In the genomic region with DNA sequence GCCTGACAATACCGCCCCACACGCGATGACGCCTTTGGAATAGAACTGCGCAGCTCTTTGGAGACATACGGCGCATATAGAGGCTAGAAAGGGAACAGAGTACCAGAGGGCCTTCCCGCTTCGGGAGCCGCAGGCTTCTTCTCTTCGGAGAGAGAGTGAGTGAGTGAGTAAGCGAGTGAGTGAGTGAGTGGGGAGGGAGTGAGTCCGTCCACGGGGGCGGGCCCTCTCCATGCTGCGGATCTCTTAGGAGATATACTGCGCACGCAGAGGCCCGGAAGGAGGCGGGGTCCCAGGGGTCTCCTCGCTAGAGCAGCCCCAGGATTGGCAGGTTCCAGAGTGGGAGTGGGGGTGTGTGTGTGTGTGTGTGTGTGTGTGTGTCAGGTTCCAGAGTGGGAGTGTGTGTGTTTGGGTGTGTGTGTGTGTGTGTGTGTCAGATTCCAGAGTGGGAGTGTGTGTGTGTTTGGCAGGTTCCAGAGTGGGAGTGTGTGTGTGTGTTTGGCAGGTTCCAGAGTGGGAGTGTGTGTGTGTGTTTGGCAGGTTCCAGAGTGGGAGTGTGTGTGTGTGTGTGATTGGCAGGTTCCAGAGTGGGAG, we compare ENCODE assay signal across 1 cellular context.
A peak's percentile ranks its signal among the peaks of the same experiment; 100 is the strongest.
TF ChIP-seq lines count a peak whose summit lies in the region.

No MANE protein-coding gene starts in this region.

TF ChIP-seq in K562, 482 proteins besides CTCF, POLR2A, EP300 and RAD21 (continued from another document and continues in another):
- TF ChIP-seq, protein P1, sequence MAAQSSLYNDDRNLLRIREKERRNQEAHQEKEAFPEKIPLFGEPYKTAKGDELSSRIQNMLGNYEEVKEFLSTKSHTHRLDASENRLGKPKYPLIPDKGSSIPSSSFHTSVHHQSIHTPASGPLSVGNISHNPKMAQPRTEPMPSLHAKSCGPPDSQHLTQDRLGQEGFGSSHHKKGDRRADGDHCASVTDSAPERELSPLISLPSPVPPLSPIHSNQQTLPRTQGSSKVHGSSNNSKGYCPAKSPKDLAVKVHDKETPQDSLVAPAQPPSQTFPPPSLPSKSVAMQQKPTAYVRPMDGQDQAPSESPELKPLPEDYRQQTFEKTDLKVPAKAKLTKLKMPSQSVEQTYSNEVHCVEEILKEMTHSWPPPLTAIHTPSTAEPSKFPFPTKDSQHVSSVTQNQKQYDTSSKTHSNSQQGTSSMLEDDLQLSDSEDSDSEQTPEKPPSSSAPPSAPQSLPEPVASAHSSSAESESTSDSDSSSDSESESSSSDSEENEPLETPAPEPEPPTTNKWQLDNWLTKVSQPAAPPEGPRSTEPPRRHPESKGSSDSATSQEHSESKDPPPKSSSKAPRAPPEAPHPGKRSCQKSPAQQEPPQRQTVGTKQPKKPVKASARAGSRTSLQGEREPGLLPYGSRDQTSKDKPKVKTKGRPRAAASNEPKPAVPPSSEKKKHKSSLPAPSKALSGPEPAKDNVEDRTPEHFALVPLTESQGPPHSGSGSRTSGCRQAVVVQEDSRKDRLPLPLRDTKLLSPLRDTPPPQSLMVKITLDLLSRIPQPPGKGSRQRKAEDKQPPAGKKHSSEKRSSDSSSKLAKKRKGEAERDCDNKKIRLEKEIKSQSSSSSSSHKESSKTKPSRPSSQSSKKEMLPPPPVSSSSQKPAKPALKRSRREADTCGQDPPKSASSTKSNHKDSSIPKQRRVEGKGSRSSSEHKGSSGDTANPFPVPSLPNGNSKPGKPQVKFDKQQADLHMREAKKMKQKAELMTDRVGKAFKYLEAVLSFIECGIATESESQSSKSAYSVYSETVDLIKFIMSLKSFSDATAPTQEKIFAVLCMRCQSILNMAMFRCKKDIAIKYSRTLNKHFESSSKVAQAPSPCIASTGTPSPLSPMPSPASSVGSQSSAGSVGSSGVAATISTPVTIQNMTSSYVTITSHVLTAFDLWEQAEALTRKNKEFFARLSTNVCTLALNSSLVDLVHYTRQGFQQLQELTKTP (IDR thresholded peaks at IDR 0.05; ENCODE audit: low read depth in 1 of 2, partially characterized antibody in 2 of 2): peak in 1 of 2 experiments; percentile 93
- TF ChIP-seq FOSL1 (tag; conservative IDR thresholded peaks at IDR 0.05): peak; percentile 69
- no peak for TF ChIP-seq SMAD3 (CRISPR knock-in tag; conservative IDR thresholded peaks at IDR 0.05)
- TF ChIP-seq NR1H2 (CRISPR knock-in tag; IDR thresholded peaks at IDR 0.05): no peak
- peak; percentile 59; the same call in 1 of the 2 replicates for TF ChIP-seq RB1 (IDR thresholded peaks at IDR 0.05; ENCODE audit: low read depth)
- 0 out of 4 replicates have a peak, but pooled peaks of 1 of the 2 experiments have one; percentile 43 for TF ChIP-seq TEAD1 (CRISPR knock-in tag; IDR thresholded peaks at IDR 0.05)
- no peak for TF ChIP-seq KLF1 (tag; IDR thresholded peaks at IDR 0.05)
- TF ChIP-seq, protein P2, sequence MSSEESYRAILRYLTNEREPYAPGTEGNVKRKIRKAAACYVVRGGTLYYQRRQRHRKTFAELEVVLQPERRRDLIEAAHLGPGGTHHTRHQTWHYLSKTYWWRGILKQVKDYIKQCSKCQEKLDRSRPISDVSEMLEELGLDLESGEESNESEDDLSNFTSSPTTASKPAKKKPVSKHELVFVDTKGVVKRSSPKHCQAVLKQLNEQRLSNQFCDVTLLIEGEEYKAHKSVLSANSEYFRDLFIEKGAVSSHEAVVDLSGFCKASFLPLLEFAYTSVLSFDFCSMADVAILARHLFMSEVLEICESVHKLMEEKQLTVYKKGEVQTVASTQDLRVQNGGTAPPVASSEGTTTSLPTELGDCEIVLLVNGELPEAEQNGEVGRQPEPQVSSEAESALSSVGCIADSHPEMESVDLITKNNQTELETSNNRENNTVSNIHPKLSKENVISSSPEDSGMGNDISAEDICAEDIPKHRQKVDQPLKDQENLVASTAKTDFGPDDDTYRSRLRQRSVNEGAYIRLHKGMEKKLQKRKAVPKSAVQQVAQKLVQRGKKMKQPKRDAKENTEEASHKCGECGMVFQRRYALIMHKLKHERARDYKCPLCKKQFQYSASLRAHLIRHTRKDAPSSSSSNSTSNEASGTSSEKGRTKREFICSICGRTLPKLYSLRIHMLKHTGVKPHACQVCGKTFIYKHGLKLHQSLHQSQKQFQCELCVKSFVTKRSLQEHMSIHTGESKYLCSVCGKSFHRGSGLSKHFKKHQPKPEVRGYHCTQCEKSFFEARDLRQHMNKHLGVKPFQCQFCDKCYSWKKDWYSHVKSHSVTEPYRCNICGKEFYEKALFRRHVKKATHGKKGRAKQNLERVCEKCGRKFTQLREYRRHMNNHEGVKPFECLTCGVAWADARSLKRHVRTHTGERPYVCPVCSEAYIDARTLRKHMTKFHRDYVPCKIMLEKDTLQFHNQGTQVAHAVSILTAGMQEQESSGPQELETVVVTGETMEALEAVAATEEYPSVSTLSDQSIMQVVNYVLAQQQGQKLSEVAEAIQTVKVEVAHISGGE (CRISPR knock-in tag; IDR thresholded peaks at IDR 0.05): 0 out of 6 replicates have a peak, but pooled peaks of 1 of the 3 experiments have one; percentile 8
- TF ChIP-seq L3MBTL2 (IDR thresholded peaks at IDR 0.05): no peak
- 0 out of 2 replicates have a peak, but pooled peaks have one; percentile 45 for TF ChIP-seq FOXP1 (CRISPR knock-in tag; IDR thresholded peaks at IDR 0.05)
- TF ChIP-seq TEAD4 (IDR thresholded peaks at IDR 0.05; ENCODE audit: low read length): no peak
- peak; percentile 22; the same call in 1 of the 2 replicates for TF ChIP-seq TEAD4 (CRISPR knock-in tag; IDR thresholded peaks at IDR 0.05; ENCODE audit: borderline replicate concordance)
- peak; percentile 78 for TF ChIP-seq SP1 (CRISPR knock-in tag; IDR thresholded peaks at IDR 0.05)
- TF ChIP-seq, protein P3, sequence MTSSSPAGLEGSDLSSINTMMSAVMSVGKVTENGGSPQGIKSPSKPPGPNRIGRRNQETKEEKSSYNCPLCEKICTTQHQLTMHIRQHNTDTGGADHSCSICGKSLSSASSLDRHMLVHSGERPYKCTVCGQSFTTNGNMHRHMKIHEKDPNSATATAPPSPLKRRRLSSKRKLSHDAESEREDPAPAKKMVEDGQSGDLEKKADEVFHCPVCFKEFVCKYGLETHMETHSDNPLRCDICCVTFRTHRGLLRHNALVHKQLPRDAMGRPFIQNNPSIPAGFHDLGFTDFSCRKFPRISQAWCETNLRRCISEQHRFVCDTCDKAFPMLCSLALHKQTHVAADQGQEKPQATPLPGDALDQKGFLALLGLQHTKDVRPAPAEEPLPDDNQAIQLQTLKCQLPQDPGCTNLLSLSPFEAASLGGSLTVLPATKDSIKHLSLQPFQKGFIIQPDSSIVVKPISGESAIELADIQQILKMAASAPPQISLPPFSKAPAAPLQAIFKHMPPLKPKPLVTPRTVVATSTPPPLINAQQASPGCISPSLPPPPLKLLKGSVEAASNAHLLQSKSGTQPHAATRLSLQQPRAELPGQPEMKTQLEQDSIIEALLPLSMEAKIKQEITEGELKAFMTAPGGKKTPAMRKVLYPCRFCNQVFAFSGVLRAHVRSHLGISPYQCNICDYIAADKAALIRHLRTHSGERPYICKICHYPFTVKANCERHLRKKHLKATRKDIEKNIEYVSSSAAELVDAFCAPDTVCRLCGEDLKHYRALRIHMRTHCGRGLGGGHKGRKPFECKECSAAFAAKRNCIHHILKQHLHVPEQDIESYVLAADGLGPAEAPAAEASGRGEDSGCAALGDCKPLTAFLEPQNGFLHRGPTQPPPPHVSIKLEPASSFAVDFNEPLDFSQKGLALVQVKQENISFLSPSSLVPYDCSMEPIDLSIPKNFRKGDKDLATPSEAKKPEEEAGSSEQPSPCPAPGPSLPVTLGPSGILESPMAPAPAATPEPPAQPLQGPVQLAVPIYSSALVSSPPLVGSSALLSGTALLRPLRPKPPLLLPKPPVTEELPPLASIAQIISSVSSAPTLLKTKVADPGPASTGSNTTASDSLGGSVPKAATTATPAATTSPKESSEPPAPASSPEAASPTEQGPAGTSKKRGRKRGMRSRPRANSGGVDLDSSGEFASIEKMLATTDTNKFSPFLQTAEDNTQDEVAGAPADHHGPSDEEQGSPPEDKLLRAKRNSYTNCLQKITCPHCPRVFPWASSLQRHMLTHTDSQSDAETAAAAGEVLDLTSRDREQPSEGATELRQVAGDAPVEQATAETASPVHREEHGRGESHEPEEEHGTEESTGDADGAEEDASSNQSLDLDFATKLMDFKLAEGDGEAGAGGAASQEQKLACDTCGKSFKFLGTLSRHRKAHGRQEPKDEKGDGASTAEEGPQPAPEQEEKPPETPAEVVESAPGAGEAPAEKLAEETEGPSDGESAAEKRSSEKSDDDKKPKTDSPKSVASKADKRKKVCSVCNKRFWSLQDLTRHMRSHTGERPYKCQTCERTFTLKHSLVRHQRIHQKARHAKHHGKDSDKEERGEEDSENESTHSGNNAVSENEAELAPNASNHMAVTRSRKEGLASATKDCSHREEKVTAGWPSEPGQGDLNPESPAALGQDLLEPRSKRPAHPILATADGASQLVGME (CRISPR knock-in tag; IDR thresholded peaks at IDR 0.05): no peak
- TF ChIP-seq RBFOX2 (IDR thresholded peaks at IDR 0.05; ENCODE audit: low read depth, low read length): no peak; the same call in 1 of the 2 replicates
- TF ChIP-seq, protein P4, sequence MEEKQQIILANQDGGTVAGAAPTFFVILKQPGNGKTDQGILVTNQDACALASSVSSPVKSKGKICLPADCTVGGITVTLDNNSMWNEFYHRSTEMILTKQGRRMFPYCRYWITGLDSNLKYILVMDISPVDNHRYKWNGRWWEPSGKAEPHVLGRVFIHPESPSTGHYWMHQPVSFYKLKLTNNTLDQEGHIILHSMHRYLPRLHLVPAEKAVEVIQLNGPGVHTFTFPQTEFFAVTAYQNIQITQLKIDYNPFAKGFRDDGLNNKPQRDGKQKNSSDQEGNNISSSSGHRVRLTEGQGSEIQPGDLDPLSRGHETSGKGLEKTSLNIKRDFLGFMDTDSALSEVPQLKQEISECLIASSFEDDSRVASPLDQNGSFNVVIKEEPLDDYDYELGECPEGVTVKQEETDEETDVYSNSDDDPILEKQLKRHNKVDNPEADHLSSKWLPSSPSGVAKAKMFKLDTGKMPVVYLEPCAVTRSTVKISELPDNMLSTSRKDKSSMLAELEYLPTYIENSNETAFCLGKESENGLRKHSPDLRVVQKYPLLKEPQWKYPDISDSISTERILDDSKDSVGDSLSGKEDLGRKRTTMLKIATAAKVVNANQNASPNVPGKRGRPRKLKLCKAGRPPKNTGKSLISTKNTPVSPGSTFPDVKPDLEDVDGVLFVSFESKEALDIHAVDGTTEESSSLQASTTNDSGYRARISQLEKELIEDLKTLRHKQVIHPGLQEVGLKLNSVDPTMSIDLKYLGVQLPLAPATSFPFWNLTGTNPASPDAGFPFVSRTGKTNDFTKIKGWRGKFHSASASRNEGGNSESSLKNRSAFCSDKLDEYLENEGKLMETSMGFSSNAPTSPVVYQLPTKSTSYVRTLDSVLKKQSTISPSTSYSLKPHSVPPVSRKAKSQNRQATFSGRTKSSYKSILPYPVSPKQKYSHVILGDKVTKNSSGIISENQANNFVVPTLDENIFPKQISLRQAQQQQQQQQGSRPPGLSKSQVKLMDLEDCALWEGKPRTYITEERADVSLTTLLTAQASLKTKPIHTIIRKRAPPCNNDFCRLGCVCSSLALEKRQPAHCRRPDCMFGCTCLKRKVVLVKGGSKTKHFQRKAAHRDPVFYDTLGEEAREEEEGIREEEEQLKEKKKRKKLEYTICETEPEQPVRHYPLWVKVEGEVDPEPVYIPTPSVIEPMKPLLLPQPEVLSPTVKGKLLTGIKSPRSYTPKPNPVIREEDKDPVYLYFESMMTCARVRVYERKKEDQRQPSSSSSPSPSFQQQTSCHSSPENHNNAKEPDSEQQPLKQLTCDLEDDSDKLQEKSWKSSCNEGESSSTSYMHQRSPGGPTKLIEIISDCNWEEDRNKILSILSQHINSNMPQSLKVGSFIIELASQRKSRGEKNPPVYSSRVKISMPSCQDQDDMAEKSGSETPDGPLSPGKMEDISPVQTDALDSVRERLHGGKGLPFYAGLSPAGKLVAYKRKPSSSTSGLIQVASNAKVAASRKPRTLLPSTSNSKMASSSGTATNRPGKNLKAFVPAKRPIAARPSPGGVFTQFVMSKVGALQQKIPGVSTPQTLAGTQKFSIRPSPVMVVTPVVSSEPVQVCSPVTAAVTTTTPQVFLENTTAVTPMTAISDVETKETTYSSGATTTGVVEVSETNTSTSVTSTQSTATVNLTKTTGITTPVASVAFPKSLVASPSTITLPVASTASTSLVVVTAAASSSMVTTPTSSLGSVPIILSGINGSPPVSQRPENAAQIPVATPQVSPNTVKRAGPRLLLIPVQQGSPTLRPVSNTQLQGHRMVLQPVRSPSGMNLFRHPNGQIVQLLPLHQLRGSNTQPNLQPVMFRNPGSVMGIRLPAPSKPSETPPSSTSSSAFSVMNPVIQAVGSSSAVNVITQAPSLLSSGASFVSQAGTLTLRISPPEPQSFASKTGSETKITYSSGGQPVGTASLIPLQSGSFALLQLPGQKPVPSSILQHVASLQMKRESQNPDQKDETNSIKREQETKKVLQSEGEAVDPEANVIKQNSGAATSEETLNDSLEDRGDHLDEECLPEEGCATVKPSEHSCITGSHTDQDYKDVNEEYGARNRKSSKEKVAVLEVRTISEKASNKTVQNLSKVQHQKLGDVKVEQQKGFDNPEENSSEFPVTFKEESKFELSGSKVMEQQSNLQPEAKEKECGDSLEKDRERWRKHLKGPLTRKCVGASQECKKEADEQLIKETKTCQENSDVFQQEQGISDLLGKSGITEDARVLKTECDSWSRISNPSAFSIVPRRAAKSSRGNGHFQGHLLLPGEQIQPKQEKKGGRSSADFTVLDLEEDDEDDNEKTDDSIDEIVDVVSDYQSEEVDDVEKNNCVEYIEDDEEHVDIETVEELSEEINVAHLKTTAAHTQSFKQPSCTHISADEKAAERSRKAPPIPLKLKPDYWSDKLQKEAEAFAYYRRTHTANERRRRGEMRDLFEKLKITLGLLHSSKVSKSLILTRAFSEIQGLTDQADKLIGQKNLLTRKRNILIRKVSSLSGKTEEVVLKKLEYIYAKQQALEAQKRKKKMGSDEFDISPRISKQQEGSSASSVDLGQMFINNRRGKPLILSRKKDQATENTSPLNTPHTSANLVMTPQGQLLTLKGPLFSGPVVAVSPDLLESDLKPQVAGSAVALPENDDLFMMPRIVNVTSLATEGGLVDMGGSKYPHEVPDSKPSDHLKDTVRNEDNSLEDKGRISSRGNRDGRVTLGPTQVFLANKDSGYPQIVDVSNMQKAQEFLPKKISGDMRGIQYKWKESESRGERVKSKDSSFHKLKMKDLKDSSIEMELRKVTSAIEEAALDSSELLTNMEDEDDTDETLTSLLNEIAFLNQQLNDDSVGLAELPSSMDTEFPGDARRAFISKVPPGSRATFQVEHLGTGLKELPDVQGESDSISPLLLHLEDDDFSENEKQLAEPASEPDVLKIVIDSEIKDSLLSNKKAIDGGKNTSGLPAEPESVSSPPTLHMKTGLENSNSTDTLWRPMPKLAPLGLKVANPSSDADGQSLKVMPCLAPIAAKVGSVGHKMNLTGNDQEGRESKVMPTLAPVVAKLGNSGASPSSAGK (IDR thresholded peaks at IDR 0.05): peak; percentile 73; the same call in 1 of the 2 replicates
- TF ChIP-seq NR4A1 (CRISPR knock-in tag; IDR thresholded peaks at IDR 0.05): no peak
- 0 out of 2 replicates have a peak, but pooled peaks have one; percentile 2 for TF ChIP-seq NR4A1 (tag; IDR thresholded peaks at IDR 0.05)
- peak; percentile 12 for TF ChIP-seq TBP (optimal IDR thresholded peaks at IDR 0.05; ENCODE audit: low read depth, low read length)
- TF ChIP-seq NR2C2 (CRISPR knock-in tag; IDR thresholded peaks at IDR 0.05): no peak
- no peak for TF ChIP-seq NR2C2 (tag; IDR thresholded peaks at IDR 0.05)
